Comparison of ENCODE assay signal across 21 cellular contexts in the genomic region with DNA sequence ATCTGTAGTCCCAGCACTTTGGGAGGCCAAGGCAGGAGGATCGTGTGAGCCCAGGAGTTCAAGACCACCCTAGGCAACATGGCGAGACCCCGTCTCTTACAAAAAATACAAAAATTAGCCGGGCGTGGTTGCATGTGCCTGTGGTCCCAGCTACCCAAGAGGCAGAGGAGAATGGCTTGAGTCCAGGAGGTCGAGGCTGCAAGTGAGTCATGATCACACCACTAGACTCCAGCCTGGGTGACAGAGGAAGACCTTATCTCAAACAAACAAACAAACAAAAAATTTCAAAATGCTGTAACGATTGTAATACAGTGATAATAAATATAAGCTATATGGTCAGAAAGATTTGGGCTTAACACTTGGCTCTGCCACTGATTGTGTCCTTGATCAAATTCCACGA.
"Had no signal": no experiment of that assay in that cellular context is flagged by ENCODE, and none has a peak within 500 bp of the region (broad histone marks: within the 10 kb centered on the region; RNA-seq: fewer than 3 reads in every experiment).

No MANE protein-coding gene starts in this region.

- H3K4me1 ChIP-seq: ascending aorta had no signal

- H3K9me3 ChIP-seq: ascending aorta, esophagus squamous epithelium, tibial artery had no signal

- DNase-seq: activated CD4-positive, alpha-beta T cell treated with anti-CD3 and anti-CD28 coated beads, Interleukin-2, amount 50 U/mL, for 1 hour; activated CD8-positive, alpha-beta memory T cell treated with anti-CD3 and anti-CD28 coated beads, Interleukin-2, amount 50 U/mL, for 4 hours; activated effector memory CD4-positive, alpha-beta T cell treated with Interleukin-2 at 50 U/mL for 16 hours; activated naive CD4-positive, alpha-beta T cell treated with anti-CD3 and anti-CD28 coated beads, Interleukin-2, amount 10 ng/mL, durations not matched to agents 7 days and 5 days; activated naive CD8-positive, alpha-beta T cell treated with anti-CD3 and anti-CD28 coated beads, Interleukin-2, amount 50 U/mL, for 24 hours; activated T-cell treated with anti-CD3 and anti-CD28 coated beads, Interleukin-2, amount 50 U/mL, for 4 hours; dermis blood vessel endothelial cell; effector memory CD4-positive, alpha-beta T cell; esophagus squamous epithelium; foreskin melanocyte; glutamatergic neuron; hypothalamus; occipital lobe; posterior cingulate gyrus; retina; stimulated activated CD8-positive, alpha-beta memory T cell treated with anti-CD3 and anti-CD28 coated beads, Interleukin-4, amount 100 ng/mL, for 48 hours; stimulated activated naive CD4-positive, alpha-beta T cell treated with Interleukin-2 at 50 U/mL for 16 hours; T1000; tibial artery had no signal

- H3K4me3 ChIP-seq: ascending aorta, esophagus squamous epithelium, lung, tibial artery had no signal

- H3K27ac ChIP-seq: ascending aorta, esophagus squamous epithelium, tibial artery had no signal

- H3K27me3 ChIP-seq: ascending aorta, esophagus squamous epithelium, tibial artery had no signal
